ENCODE assay signal across 1 cellular context in genomic region chr12:49647827-49648721, GRCh38.
TF ChIP-seq lines count a peak whose summit lies in the region.

No MANE protein-coding gene starts in this region.

TF ChIP-seq in H1, 55 proteins besides CTCF, POLR2A, EP300 and RAD21:
- no peak for TF ChIP-seq SIX5 (IDR thresholded peaks at IDR 0.05; ENCODE audit: low read depth, low read length)
- no peak for TF ChIP-seq GTF2F1 (IDR thresholded peaks at IDR 0.05; ENCODE audit: borderline replicate concordance, low read depth, low read length)
- no peak for TF ChIP-seq SIN3A (conservative IDR thresholded peaks at IDR 0.05 in 1 of 2, IDR thresholded peaks at IDR 0.05 in 1 of 2; ENCODE audit: low read depth in 1 of 2, low read length in 2 of 2)
- no peak for TF ChIP-seq EGR1 (IDR thresholded peaks at IDR 0.05; ENCODE audit: borderline replicate concordance, low read depth, low read length)
- TF ChIP-seq PHF8 (conservative IDR thresholded peaks at IDR 0.05; ENCODE audit: low read depth, low read length), result no peak
- TF ChIP-seq CHD2 (IDR thresholded peaks at IDR 0.05; ENCODE audit: low read length), result no peak
- TF ChIP-seq YY1 (IDR thresholded peaks at IDR 0.05; ENCODE audit: low read depth, low read length), result no peak
- TF ChIP-seq HDAC2 (IDR thresholded peaks at IDR 0.05; ENCODE audit: borderline replicate concordance in 1 of 2, low read depth in 2 of 2, low read length in 2 of 2), result no peak
- no peak for TF ChIP-seq CTBP2 (IDR thresholded peaks at IDR 0.05; ENCODE audit: borderline replicate concordance, insufficient read depth, insufficient read length, low read length)
- TF ChIP-seq RNF2 (IDR thresholded peaks at IDR 0.05; ENCODE audit: borderline replicate concordance, low read depth, low read length, missing control alignments, poor library complexity, severe bottlenecking), result no peak
- TF ChIP-seq TCF12 (IDR thresholded peaks at IDR 0.05; ENCODE audit: low read depth, low read length), result no peak
- no peak for TF ChIP-seq BCL11A (IDR thresholded peaks at IDR 0.05; ENCODE audit: low read depth in 2 of 2, low read length in 2 of 2)
TF ChIP-seq in H1: peak in this region for 0.
